Comparison of ENCODE assay signal across 8 cellular contexts in genomic region chr6:158649289-158650143, GRCh38. TPM values are rescaled to one million over a fixed set of nuclear protein-coding genes. Genes with fewer than 3 reads are reported as not detected.
DNase-seq lines count a peak whose midpoint lies in the region; ATAC-seq and TF ChIP-seq lines count a peak whose summit lies in the region.

Gene SYTL3 (plus strand): TSS chr6:158650054. CDS start chr6:158663269, 13,215 bp downstream.

- no peaks in the 10 kb centered on the region for H3K27me3 Mint-ChIP-seq in activated T-cell treated with anti-CD3 and anti-CD28 coated beads, Interleukin-2, amount 50 U/mL, for 24 hours

- BruUV-seq in A673 (replicated peaks; lab: Mats Ljungman, UMichigan) = no TSS peak

- no peaks in the 10 kb centered on the region for H3K27me3 ChIP-seq in A673 (replicated peaks; ENCODE audit: insufficient read depth, low read depth, low read length, poor library complexity)

- H3K4me3 ChIP-seq in A673 (ENCODE audit: low read depth, low read length, poor library complexity, severe bottlenecking) = no peak within 1 kb of the TSS

- peaks cover 81% of the 10 kb centered on the region for H3K4me1 Mint-ChIP-seq in activated T-cell treated with anti-CD3 and anti-CD28 coated beads, Interleukin-2, amount 50 U/mL, for 24 hours (ENCODE audit: low read depth)

- H3K4me3 Mint-ChIP-seq in activated T-cell treated with anti-CD3 and anti-CD28 coated beads, Interleukin-2, amount 50 U/mL, for 24 hours = peak within 1 kb of the TSS; percentile 87

- ATAC-seq in GM18508 (IDR thresholded peaks at IDR 0.05; ENCODE audit: insufficient read depth, unreplicated experiment) (peak; percentile 33), HG02840 (IDR thresholded peaks at IDR 0.05; ENCODE audit: low FRiP score, unreplicated experiment) (peak; percentile 52)

- POLR2A ChIA-PET in A673 (lab: Charles Lee; ENCODE audit: low non-redundant PET) = no interaction called here

- peak; percentile 53 for DNase-seq in NOMO-1 treated with DMSO at 0.1 percent for 48 hours (lab: John Stamatoyannopoulos, UW; ENCODE audit: unreplicated experiment)
- DNase-seq in activated T-cell treated with anti-CD3 and anti-CD28 coated beads, Interleukin-2, amount 50 U/mL, for 24 hours = peak; percentile 81
- DNase-seq in glomerular visceral epithelial cell (ENCODE audit: extremely low spot score) = peak; percentile 95
- peak; percentile 37 to 50 for DNase-seq in stimulated activated CD4-positive, alpha-beta T cell treated with anti-CD3 and anti-CD28 coated beads, Interleukin-15, amount 100 ng/mL, for 1 hour (ENCODE audit: low read depth in 1 of 2, low spot score in 1 of 2)
- no peak for DNase-seq in A673 (ENCODE audit: low spot score)
- DNase-seq in NCI-H1417 treated with DMSO at 0.1 percent for 48 hours (lab: John Stamatoyannopoulos, UW) = no peak

- H3K27ac ChIP-seq in A673 (ENCODE audit: low read depth, low read length, poor library complexity, severe bottlenecking) = no peak within 1 kb of the TSS

- H3K36me3 ChIP-seq in A673 (ENCODE audit: insufficient read depth, low read length, poor library complexity, severe bottlenecking) = no peaks in the 10 kb centered on the region

- intact Hi-C loops in A673 (cut with micrococcal nuclease; ENCODE audit: unreplicated experiment) = no loop called here

- H3K9me3 Mint-ChIP-seq in activated T-cell treated with anti-CD3 and anti-CD28 coated beads, Interleukin-2, amount 50 U/mL, for 24 hours = peaks cover 2% of the 10 kb centered on the region

- CTCF ChIA-PET in A673 (lab: Charles Lee) = interaction anchor here (0.7 kb wide), 1 partner anchor 435 kb away, joined by 3 read pairs; no protein-coding TSS in a partner anchor

- peak within 1 kb of the TSS; percentile 98 for H3K27ac Mint-ChIP-seq in activated T-cell treated with anti-CD3 and anti-CD28 coated beads, Interleukin-2, amount 50 U/mL, for 24 hours

- TF ChIP-seq CTCF in A673 (conservative IDR thresholded peaks at IDR 0.05; ENCODE audit: low read depth, low read length) = no peak

- peaks cover 10% of the 10 kb centered on the region for H3K4me1 ChIP-seq in A673 (ENCODE audit: insufficient read depth, low read length, poor library complexity, severe bottlenecking)

- H3K36me3 Mint-ChIP-seq in activated T-cell treated with anti-CD3 and anti-CD28 coated beads, Interleukin-2, amount 50 U/mL, for 24 hours (ENCODE audit: low read depth) = peaks cover 53% of the 10 kb centered on the region

- H3K9me3 ChIP-seq in A673 (ENCODE audit: low read depth, low read length, poor library complexity, severe bottlenecking) = no peaks in the 10 kb centered on the region

RNA-seq across cellular contexts. Expression of gene SYTL3, which starts in this region (rescaled TPM):
- total RNA-seq in A673 (2021) = 0.66 and 0.82 TPM in 2 replicates

Comparison
In these comparisons a context has a peak if more than half of its experiments do, and no peak if none do; other contexts are left out.
1. DNase-seq: peak in NOMO-1 treated with DMSO at 0.1 percent for 48 hours (single experiment), activated T-cell treated with anti-CD3 and anti-CD28 coated beads, Interleukin-2, amount 50 U/mL, for 24 hours (single experiment), glomerular visceral epithelial cell (single experiment) and stimulated activated CD4-positive, alpha-beta T cell treated with anti-CD3 and anti-CD28 coated beads, Interleukin-15, amount 100 ng/mL, for 1 hour (2 of 2); none in A673 (single experiment) and NCI-H1417 treated with DMSO at 0.1 percent for 48 hours (single experiment).